20 cellular contexts compared by ENCODE assay signal in genomic region chr20:57655812-57656161, GRCh38. TPM values are rescaled to one million over a fixed set of nuclear protein-coding genes. Genes with fewer than 3 reads are reported as not detected.
DNase-seq lines count a peak whose midpoint lies in the region; ATAC-seq and TF ChIP-seq lines count a peak whose summit lies in the region.
"Had no signal": no experiment of that assay in that cellular context is flagged by ENCODE, and none has a peak within 500 bp of the region (broad histone marks: within the 10 kb centered on the region; RNA-seq: fewer than 3 reads in every experiment).

No MANE protein-coding gene starts in this region.

- peaks cover 0 to 19% (median 4%) of the 10 kb centered on the region in 4 donors for H3K4me1 ChIP-seq in Peyer's patch

- TF ChIP-seq CTCF in Peyer's patch (IDR thresholded peaks at IDR 0.05): no peak

- no peaks in the 10 kb centered on the region for H3K27me3 ChIP-seq in Peyer's patch
- H3K27me3 ChIP-seq: dorsolateral prefrontal cortex, heart right ventricle, SJSA1 had no signal

- H3K27ac ChIP-seq in Peyer's patch: no peak overlapping the region
- H3K27ac ChIP-seq in epithelial cell of prostate: peak overlapping the region; percentile 60
- H3K27ac ChIP-seq: dorsolateral prefrontal cortex, heart right ventricle, SJSA1 had no signal

- no peak overlapping the region for H3K4me3 ChIP-seq in Peyer's patch
- H3K4me3 ChIP-seq: dorsolateral prefrontal cortex, heart right ventricle, SJSA1 had no signal

- peaks cover 0 to 28% (median 0%) of the 10 kb centered on the region in 3 donors for H3K36me3 ChIP-seq in Peyer's patch

- DNase-seq in activated CD4-positive, CD25-positive, alpha-beta regulatory T cell treated with anti-CD3 and anti-CD28 coated beads, Interleukin-2, amount 50 U/mL, for 72 hours: peak; percentile 4
- no peak for DNase-seq in activated CD4-positive, CD25-positive, alpha-beta regulatory T cell (lab: John Stamatoyannopoulos, UW)
- DNase-seq in Peyer's patch (peak in 2 of 3 donors; percentile 5 to 34), epithelial cell of prostate (ENCODE audit: low read depth, low spot score) (no peak), erythroblast (lab: John Stamatoyannopoulos, UW) (no peak), NCI-H2029 (lab: John Stamatoyannopoulos, UW) (no peak)
- DNase-seq in stimulated activated CD8-positive, alpha-beta memory T cell treated with anti-CD3 and anti-CD28 coated beads, Interleukin-4, amount 100 ng/mL, for 48 hours: peak; percentile 18
- DNase-seq: activated CD4-positive, alpha-beta T cell treated with anti-CD3 and anti-CD28 coated beads for 48 hours; NCI-H1694; T-helper 9 cell; trophoblast cell had no signal

- ATAC-seq in HG02973 (IDR thresholded peaks at IDR 0.05; ENCODE audit: unreplicated experiment): no peak
- ATAC-seq: heart right ventricle; natural killer cell; stimulated activated memory B cell treated with anti-CD40 and anti-IgM and Interleukin-4, amounts not matched to agents 10 μg/mL and 1 μg/mL and 100 μg/mL, for 72 hours had no signal

- no peaks in the 10 kb centered on the region for H3K9me3 ChIP-seq in Peyer's patch
- H3K9me3 ChIP-seq: heart right ventricle, SJSA1 had no signal

- TF ChIP-seq POLR2A in Peyer's patch (IDR thresholded peaks at IDR 0.05): no peak
- no peak for TF ChIP-seq POLR2A in erythroblast (IDR thresholded peaks at IDR 0.05; ENCODE audit: low read length)

RNA-seq across cellular contexts. Expression of gene ZBP1, which starts 35.6 kb away (rescaled TPM):
- 10 to 100 TPM in 1 of 4 donors, 1 to 10 TPM in 2, not detected in 1; 2.3 to 14.0 (median 9.8) TPM for total RNA-seq in Peyer's patch
- total RNA-seq: A673, NCI-H460, pulmonary artery endothelial cell, SJSA1 had no signal

RNA-seq across cellular contexts. Expression of gene PMEPA1, which starts 54.0 kb away (rescaled TPM):
- 1 to 10 TPM; 3.3 to 5.5 (median 4.6) TPM for total RNA-seq in Peyer's patch

Comparison
In these comparisons a context has a peak if more than half of its experiments do, and no peak if none do; other contexts are left out.
1. DNase-seq: peak in activated CD4-positive, CD25-positive, alpha-beta regulatory T cell treated with anti-CD3 and anti-CD28 coated beads, Interleukin-2, amount 50 U/mL, for 72 hours (single experiment), Peyer's patch (2 of 3) and stimulated activated CD8-positive, alpha-beta memory T cell treated with anti-CD3 and anti-CD28 coated beads, Interleukin-4, amount 100 ng/mL, for 48 hours (single experiment); none in activated CD4-positive, CD25-positive, alpha-beta regulatory T cell (0 of 4), epithelial cell of prostate (single experiment), erythroblast (0 of 2) and NCI-H2029 (single experiment).